9 cellular contexts compared by ENCODE assay signal in genomic region chr17:42154514-42154883, GRCh38. TPM values are rescaled to one million over a fixed set of nuclear protein-coding genes. Genes with fewer than 3 reads are reported as not detected.
DNase-seq lines count a peak whose midpoint lies in the region; ATAC-seq and TF ChIP-seq lines count a peak whose summit lies in the region.
"Had no signal": no experiment of that assay in that cellular context is flagged by ENCODE, and none has a peak within 500 bp of the region (broad histone marks: within the 10 kb centered on the region; RNA-seq: fewer than 3 reads in every experiment).

No MANE protein-coding gene starts in this region.

- peak overlapping the region; percentile 94 for H3K4me2 ChIP-seq in skeletal muscle satellite cell (ENCODE audit: low read length)

- no peak for TF ChIP-seq EP300 in gastroesophageal sphincter (IDR thresholded peaks at IDR 0.05)

- 0 to 2% methylated on average over 2 to 5 of the region's 12 CpGs for WGBS in gastroesophageal sphincter (ENCODE audit: low coverage in 1 of 2), 2 donors

- DNase-seq in NCI-H446 (lab: John Stamatoyannopoulos, UW) (no peak), NCI-H2081 (lab: John Stamatoyannopoulos, UW) (no peak)
- no peak for DNase-seq in activated CD4-positive, alpha-beta T cell treated with anti-CD3 and anti-CD28 coated beads, Interleukin-2, amount 50 U/mL, for 4 hours

- ATAC-seq in GM21717 (IDR thresholded peaks at IDR 0.05; ENCODE audit: unreplicated experiment), result peak; percentile 14
- peak; percentile 1; the same call in 1 of the 3 replicates for ATAC-seq in SK-N-SH treated with all-trans-retinoic acid at 6 μM for 48 hours
- no peak for ATAC-seq in gastroesophageal sphincter
- ATAC-seq in GM21515 (IDR thresholded peaks at IDR 0.05; ENCODE audit: unreplicated experiment), result no peak

- H3K4me3 ChIP-seq in gastroesophageal sphincter (peak overlapping the region; percentile 73 to 98), skeletal muscle satellite cell (ENCODE audit: low read length) (peak overlapping the region; percentile 96)

- peaks cover 0 to 23% of the 10 kb centered on the region in 2 donors for H3K36me3 ChIP-seq in gastroesophageal sphincter
- H3K36me3 ChIP-seq in skeletal muscle satellite cell (ENCODE audit: insufficient read depth, low read length), result peaks cover 5% of the 10 kb centered on the region

- H3K9ac ChIP-seq in skeletal muscle satellite cell (ENCODE audit: low read depth, low read length), result peak overlapping the region; percentile 99

- H3K4me1 ChIP-seq in gastroesophageal sphincter, result peaks cover 3 to 55% (median 24%) of the 10 kb centered on the region in 3 donors
- peaks cover 11% of the 10 kb centered on the region for H3K4me1 ChIP-seq in skeletal muscle satellite cell (ENCODE audit: control insufficient read depth, insufficient read depth, low read length)

- no peak for TF ChIP-seq CTCF in gastroesophageal sphincter (IDR thresholded peaks at IDR 0.05)

- no peaks in the 10 kb centered on the region for H3K9me3 ChIP-seq in gastroesophageal sphincter
- no peaks in the 10 kb centered on the region for H3K9me3 ChIP-seq in skeletal muscle satellite cell (replicated peaks; ENCODE audit: low read length)

- H3K27me3 ChIP-seq in gastroesophageal sphincter (no peaks in the 10 kb centered on the region), skeletal muscle satellite cell (ENCODE audit: control insufficient read depth, insufficient read depth, low read length) (no peaks in the 10 kb centered on the region)

- H3K27ac ChIP-seq in gastroesophageal sphincter, result peak overlapping the region; percentile 34 to 88 (median 84)

- no peak for TF ChIP-seq POLR2A in gastroesophageal sphincter (IDR thresholded peaks at IDR 0.05)

TF ChIP-seq in SK-N-SH treated with all-trans-retinoic acid at 6 μM for 48 hours, 23 proteins besides CTCF, POLR2A, EP300 and RAD21:
- TF ChIP-seq PPARA (CRISPR knock-in tag; IDR thresholded peaks at IDR 0.05; ENCODE audit: borderline replicate concordance) (no peak), ISL1 (CRISPR knock-in tag; IDR thresholded peaks at IDR 0.05) (no peak), CSDC2 (CRISPR knock-in tag; IDR thresholded peaks at IDR 0.05) (no peak), ZC3H10 (CRISPR knock-in tag; IDR thresholded peaks at IDR 0.05) (no peak), GLIS3 (CRISPR knock-in tag; IDR thresholded peaks at IDR 0.05) (no peak), PATZ1 (CRISPR knock-in tag; IDR thresholded peaks at IDR 0.05; ENCODE audit: borderline replicate concordance) (no peak), ARNTL (CRISPR knock-in tag; IDR thresholded peaks at IDR 0.05; ENCODE audit: borderline replicate concordance, low read depth) (no peak), ESRRG (CRISPR knock-in tag; IDR thresholded peaks at IDR 0.05) (no peak), ZNF565 (CRISPR knock-in tag; conservative IDR thresholded peaks at IDR 0.05; ENCODE audit: low read depth) (no peak), ZFP3 (CRISPR knock-in tag; IDR thresholded peaks at IDR 0.05) (no peak), ZNF8 (CRISPR knock-in tag; IDR thresholded peaks at IDR 0.05) (no peak)

RNA-seq across cellular contexts. Expression of gene RAB5C, which starts 0.3 kb away (rescaled TPM):
- total RNA-seq in gastroesophageal sphincter, result 100 to 1,000 TPM in 3 of 4 donors, 10 to 100 TPM in 1; 91.7 to 122 (median 108) TPM
- 106 and 113 TPM in 2 replicates for total RNA-seq in skeletal muscle satellite cell (2012; rRNA removed)

RNA-seq across cellular contexts. Expression of gene KCNH4, which starts 26.4 kb away (rescaled TPM):
- total RNA-seq in gastroesophageal sphincter, result under 1 TPM in 3 of 4 donors, not detected in 1; 0.16 to 0.27 (median 0.17) TPM
- total RNA-seq in skeletal muscle satellite cell (2012; rRNA removed), result under 0.01 TPM in 1 of 2 replicates, not detected in the other

RNA-seq across cellular contexts. Expression of gene HCRT, which starts 30.8 kb away (rescaled TPM):
- not detected for total RNA-seq in gastroesophageal sphincter
- total RNA-seq in skeletal muscle satellite cell (2012; rRNA removed), result not detected in 2 replicates
- total RNA-seq: SK-MEL-5 had no signal

RNA-seq across cellular contexts. Expression of gene HSPB9, which starts 31.9 kb away (rescaled TPM):
- not detected for total RNA-seq in gastroesophageal sphincter
- total RNA-seq in skeletal muscle satellite cell (2012; rRNA removed), result not detected in 2 replicates
- total RNA-seq: SK-MEL-5 had no signal

RNA-seq across cellular contexts. Expression of gene KAT2A, which starts 33.3 kb away (rescaled TPM):
- total RNA-seq in gastroesophageal sphincter, result 10 to 100 TPM; 10.3 to 51.2 (median 19.3) TPM
- 14.4 and 15.0 TPM in 2 replicates for total RNA-seq in skeletal muscle satellite cell (2012; rRNA removed)

Comparison
In these comparisons a context has a peak if more than half of its experiments do, and no peak if none do; other contexts are left out.
1. ATAC-seq: peak in GM21717 (single experiment) and SK-N-SH treated with all-trans-retinoic acid at 6 μM for 48 hours (single experiment); none in gastroesophageal sphincter (single experiment) and GM21515 (single experiment).